Comparison of ENCODE assay signal across 1 cellular context in the genomic region with DNA sequence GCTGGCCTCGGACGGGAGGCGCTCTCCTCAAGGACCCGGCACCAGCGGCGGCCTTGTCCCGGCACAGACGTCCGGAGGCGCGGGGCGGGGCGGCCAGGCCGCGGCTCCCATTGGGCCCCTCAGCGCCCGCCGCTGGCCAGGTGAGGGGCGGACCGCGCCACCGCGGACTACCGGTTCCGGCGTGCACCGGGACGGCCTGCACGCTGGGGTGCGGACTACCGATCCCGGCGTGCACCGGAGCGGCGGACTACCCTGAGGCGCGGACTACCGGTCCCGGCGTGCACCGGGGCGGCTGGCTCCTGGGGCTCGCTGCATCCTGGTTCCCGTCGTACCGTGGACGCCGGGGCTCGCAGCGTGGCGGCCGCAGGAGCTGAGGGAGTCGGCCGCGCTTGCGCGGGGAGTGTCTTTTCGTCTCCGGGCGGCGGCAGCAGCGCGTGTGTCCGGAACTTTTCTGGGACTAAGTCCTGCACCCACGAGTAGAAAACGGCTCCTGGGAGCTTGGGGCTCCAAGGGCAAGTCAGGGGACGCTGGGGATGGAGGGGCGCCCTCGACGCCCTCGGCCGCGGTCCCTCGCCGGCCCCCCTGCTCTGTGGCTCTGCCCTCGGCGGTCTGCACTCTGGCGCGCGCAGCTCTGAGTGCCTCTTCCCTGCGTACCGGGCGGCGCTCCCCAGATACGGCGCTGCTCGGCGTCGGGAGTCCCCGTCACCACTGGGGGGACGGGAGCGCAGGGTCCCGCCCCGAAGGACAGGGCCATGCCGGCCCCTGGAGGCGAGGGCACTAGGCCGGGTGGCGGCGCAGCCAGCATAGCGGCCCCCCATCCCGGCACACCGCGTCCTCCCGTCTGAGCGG.
TF ChIP-seq lines count a peak whose summit lies in the region.

A gene (minus strand): TSS at position 86 of the 849 bp plus-strand sequence. CDS start 206 bp downstream, outside the sequence.

TF ChIP-seq in HepG2, 621 proteins besides CTCF, POLR2A, EP300 and RAD21 (continued from another document and continues in another):
- TF ChIP-seq, protein P1, sequence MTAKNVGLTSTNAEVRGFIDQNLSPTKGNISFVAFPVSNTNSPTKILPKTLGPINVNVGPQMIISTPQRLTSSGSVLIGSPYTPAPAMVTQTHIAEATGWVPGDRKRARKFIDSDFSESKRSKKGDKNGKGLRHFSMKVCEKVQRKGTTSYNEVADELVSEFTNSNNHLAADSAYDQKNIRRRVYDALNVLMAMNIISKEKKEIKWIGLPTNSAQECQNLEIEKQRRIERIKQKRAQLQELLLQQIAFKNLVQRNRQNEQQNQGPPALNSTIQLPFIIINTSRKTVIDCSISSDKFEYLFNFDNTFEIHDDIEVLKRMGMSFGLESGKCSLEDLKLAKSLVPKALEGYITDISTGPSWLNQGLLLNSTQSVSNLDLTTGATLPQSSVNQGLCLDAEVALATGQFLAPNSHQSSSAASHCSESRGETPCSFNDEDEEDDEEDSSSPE (CRISPR knock-in tag; IDR thresholded peaks at IDR 0.05): peak; percentile 79
- TF ChIP-seq ZNF577 (CRISPR knock-in tag; IDR thresholded peaks at IDR 0.05; ENCODE audit: borderline replicate concordance, low read depth) (no peak), FOXK1 (CRISPR knock-in tag; IDR thresholded peaks at IDR 0.05; ENCODE audit: borderline replicate concordance, low read depth) (peak; percentile 51; the same call in 1 of the 2 replicates), EED (CRISPR knock-in tag; IDR thresholded peaks at IDR 0.05) (no peak), SRY (CRISPR knock-in tag; IDR thresholded peaks at IDR 0.05) (peak; percentile 35), SP2 (CRISPR knock-in tag; IDR thresholded peaks at IDR 0.05) (no peak), MTF2 (CRISPR knock-in tag; IDR thresholded peaks at IDR 0.05; ENCODE audit: borderline replicate concordance) (peak; percentile 34; the same call in 1 of the 2 replicates), MATR3 (CRISPR knock-in tag; IDR thresholded peaks at IDR 0.05) (no peak), ZNF570 (CRISPR knock-in tag; IDR thresholded peaks at IDR 0.05; ENCODE audit: borderline replicate concordance) (no peak), TGIF2 (CRISPR knock-in tag; IDR thresholded peaks at IDR 0.05) (0 out of 2 replicates have a peak, but pooled peaks have one; percentile 49), ZNF496 (CRISPR knock-in tag; IDR thresholded peaks at IDR 0.05; ENCODE audit: insufficient replicate concordance) (no peak), KLF11 (CRISPR knock-in tag; IDR thresholded peaks at IDR 0.05) (no peak), ZNF775 (CRISPR knock-in tag; IDR thresholded peaks at IDR 0.05; ENCODE audit: borderline replicate concordance) (no peak), PCBP2 (optimal IDR thresholded peaks at IDR 0.05; ENCODE audit: low read depth, low read length, poor library complexity, severe bottlenecking) (no peak), FIP1L1 (IDR thresholded peaks at IDR 0.05; ENCODE audit: borderline replicate concordance, insufficient read depth, low read depth, low read length) (no peak), BRD4 (CRISPR knock-in tag; IDR thresholded peaks at IDR 0.05) (no peak; the same call in 1 of the 2 replicates), ZNF121 (CRISPR knock-in tag; IDR thresholded peaks at IDR 0.05) (no peak; the same call in 1 of the 2 replicates), ZNF883 (CRISPR knock-in tag; IDR thresholded peaks at IDR 0.05; ENCODE audit: not compliant biosample characterization) (peak; percentile 18), MIXL1 (CRISPR knock-in tag; IDR thresholded peaks at IDR 0.05) (no peak; the same call in 1 of the 2 replicates), MYC (CRISPR knock-in tag; IDR thresholded peaks at IDR 0.05; ENCODE audit: borderline replicate concordance) (peak; percentile 79; the same call in 1 of the 2 replicates), ZNF879 (CRISPR knock-in tag; IDR thresholded peaks at IDR 0.05) (no peak), KDM6A (CRISPR knock-in tag; IDR thresholded peaks at IDR 0.05; ENCODE audit: low read depth) (no peak), HNRNPUL1 (IDR thresholded peaks at IDR 0.05; ENCODE audit: low read depth, low read length) (no peak), YEATS4 (CRISPR knock-in tag; IDR thresholded peaks at IDR 0.05; ENCODE audit: borderline replicate concordance) (peak; percentile 75), SMAD3 (CRISPR knock-in tag; IDR thresholded peaks at IDR 0.05) (no peak), ATF7 (IDR thresholded peaks at IDR 0.05) (no peak), ATF7 (CRISPR knock-in tag; IDR thresholded peaks at IDR 0.05) (no peak), ZNF367 (CRISPR knock-in tag; IDR thresholded peaks at IDR 0.05; ENCODE audit: borderline replicate concordance) (no peak), CBFB (CRISPR knock-in tag; IDR thresholded peaks at IDR 0.05) (peak; percentile 85), ZMYM2 (CRISPR knock-in tag; IDR thresholded peaks at IDR 0.05) (0 out of 2 replicates have a peak, but pooled peaks have one; percentile 44), GTF2F1 (IDR thresholded peaks at IDR 0.05; ENCODE audit: low read length) (no peak), FOXK2 (IDR thresholded peaks at IDR 0.05) (no peak), TCF7 (IDR thresholded peaks at IDR 0.05; ENCODE audit: low read depth) (no peak), RFXAP (CRISPR knock-in tag; IDR thresholded peaks at IDR 0.05; ENCODE audit: borderline replicate concordance) (0 out of 2 replicates have a peak, but pooled peaks have one; percentile 20), ZNF558 (CRISPR knock-in tag; IDR thresholded peaks at IDR 0.05; ENCODE audit: borderline replicate concordance) (peak; percentile 75; the same call in 1 of the 2 replicates), ZNF572 (CRISPR knock-in tag; IDR thresholded peaks at IDR 0.05) (peak; percentile 87; the same call in 1 of the 2 replicates), SKI (IDR thresholded peaks at IDR 0.05; ENCODE audit: partially characterized antibody) (peak; percentile 45), NR3C1 (CRISPR knock-in tag; IDR thresholded peaks at IDR 0.05) (no peak), KDM5A (IDR thresholded peaks at IDR 0.05; ENCODE audit: borderline replicate concordance, low read length) (0 out of 2 replicates have a peak, but pooled peaks have one; percentile 47), NCOA2 (CRISPR knock-in tag; IDR thresholded peaks at IDR 0.05) (peak; percentile 30; the same call in 1 of the 2 replicates), REXO4 (CRISPR knock-in tag; IDR thresholded peaks at IDR 0.05; ENCODE audit: borderline replicate concordance) (no peak), REL (CRISPR knock-in tag; conservative IDR thresholded peaks at IDR 0.05) (no peak), XBP1 (CRISPR knock-in tag; IDR thresholded peaks at IDR 0.05) (peak; percentile 60; the same call in 1 of the 2 replicates)
- TF ChIP-seq, protein P2, sequence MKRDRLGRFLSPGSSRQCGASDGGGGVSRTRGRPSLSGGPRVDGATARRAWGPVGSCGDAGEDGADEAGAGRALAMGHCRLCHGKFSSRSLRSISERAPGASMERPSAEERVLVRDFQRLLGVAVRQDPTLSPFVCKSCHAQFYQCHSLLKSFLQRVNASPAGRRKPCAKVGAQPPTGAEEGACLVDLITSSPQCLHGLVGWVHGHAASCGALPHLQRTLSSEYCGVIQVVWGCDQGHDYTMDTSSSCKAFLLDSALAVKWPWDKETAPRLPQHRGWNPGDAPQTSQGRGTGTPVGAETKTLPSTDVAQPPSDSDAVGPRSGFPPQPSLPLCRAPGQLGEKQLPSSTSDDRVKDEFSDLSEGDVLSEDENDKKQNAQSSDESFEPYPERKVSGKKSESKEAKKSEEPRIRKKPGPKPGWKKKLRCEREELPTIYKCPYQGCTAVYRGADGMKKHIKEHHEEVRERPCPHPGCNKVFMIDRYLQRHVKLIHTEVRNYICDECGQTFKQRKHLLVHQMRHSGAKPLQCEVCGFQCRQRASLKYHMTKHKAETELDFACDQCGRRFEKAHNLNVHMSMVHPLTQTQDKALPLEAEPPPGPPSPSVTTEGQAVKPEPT (CRISPR knock-in tag; IDR thresholded peaks at IDR 0.05; ENCODE audit: low read depth): no peak
- TF ChIP-seq, protein P3, sequence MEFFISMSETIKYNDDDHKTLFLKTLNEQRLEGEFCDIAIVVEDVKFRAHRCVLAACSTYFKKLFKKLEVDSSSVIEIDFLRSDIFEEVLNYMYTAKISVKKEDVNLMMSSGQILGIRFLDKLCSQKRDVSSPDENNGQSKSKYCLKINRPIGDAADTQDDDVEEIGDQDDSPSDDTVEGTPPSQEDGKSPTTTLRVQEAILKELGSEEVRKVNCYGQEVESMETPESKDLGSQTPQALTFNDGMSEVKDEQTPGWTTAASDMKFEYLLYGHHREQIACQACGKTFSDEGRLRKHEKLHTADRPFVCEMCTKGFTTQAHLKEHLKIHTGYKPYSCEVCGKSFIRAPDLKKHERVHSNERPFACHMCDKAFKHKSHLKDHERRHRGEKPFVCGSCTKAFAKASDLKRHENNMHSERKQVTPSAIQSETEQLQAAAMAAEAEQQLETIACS (CRISPR knock-in tag; IDR thresholded peaks at IDR 0.05): peak; percentile 66; the same call in 1 of the 2 replicates
- TF ChIP-seq, protein P4, sequence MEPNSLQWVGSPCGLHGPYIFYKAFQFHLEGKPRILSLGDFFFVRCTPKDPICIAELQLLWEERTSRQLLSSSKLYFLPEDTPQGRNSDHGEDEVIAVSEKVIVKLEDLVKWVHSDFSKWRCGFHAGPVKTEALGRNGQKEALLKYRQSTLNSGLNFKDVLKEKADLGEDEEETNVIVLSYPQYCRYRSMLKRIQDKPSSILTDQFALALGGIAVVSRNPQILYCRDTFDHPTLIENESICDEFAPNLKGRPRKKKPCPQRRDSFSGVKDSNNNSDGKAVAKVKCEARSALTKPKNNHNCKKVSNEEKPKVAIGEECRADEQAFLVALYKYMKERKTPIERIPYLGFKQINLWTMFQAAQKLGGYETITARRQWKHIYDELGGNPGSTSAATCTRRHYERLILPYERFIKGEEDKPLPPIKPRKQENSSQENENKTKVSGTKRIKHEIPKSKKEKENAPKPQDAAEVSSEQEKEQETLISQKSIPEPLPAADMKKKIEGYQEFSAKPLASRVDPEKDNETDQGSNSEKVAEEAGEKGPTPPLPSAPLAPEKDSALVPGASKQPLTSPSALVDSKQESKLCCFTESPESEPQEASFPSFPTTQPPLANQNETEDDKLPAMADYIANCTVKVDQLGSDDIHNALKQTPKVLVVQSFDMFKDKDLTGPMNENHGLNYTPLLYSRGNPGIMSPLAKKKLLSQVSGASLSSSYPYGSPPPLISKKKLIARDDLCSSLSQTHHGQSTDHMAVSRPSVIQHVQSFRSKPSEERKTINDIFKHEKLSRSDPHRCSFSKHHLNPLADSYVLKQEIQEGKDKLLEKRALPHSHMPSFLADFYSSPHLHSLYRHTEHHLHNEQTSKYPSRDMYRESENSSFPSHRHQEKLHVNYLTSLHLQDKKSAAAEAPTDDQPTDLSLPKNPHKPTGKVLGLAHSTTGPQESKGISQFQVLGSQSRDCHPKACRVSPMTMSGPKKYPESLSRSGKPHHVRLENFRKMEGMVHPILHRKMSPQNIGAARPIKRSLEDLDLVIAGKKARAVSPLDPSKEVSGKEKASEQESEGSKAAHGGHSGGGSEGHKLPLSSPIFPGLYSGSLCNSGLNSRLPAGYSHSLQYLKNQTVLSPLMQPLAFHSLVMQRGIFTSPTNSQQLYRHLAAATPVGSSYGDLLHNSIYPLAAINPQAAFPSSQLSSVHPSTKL (CRISPR knock-in tag; IDR thresholded peaks at IDR 0.05): peak; percentile 51; the same call in 1 of the 2 replicates
- TF ChIP-seq, protein P5, sequence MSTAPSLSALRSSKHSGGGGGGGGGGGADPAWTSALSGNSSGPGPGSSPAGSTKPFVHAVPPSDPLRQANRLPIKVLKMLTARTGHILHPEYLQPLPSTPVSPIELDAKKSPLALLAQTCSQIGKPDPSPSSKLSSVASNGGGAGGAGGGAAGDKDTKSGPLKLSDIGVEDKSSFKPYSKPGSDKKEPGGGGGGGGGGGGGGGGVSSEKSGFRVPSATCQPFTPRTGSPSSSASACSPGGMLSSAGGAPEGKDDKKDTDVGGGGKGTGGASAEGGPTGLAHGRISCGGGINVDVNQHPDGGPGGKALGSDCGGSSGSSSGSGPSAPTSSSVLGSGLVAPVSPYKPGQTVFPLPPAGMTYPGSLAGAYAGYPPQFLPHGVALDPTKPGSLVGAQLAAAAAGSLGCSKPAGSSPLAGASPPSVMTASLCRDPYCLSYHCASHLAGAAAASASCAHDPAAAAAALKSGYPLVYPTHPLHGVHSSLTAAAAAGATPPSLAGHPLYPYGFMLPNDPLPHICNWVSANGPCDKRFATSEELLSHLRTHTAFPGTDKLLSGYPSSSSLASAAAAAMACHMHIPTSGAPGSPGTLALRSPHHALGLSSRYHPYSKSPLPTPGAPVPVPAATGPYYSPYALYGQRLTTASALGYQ (CRISPR knock-in tag; IDR thresholded peaks at IDR 0.05): 0 out of 2 replicates have a peak, but pooled peaks have one; percentile 21
- TF ChIP-seq, protein P6, sequence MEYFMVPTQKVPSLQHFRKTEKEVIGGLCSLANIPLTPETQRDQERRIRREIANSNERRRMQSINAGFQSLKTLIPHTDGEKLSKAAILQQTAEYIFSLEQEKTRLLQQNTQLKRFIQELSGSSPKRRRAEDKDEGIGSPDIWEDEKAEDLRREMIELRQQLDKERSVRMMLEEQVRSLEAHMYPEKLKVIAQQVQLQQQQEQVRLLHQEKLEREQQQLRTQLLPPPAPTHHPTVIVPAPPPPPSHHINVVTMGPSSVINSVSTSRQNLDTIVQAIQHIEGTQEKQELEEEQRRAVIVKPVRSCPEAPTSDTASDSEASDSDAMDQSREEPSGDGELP (IDR thresholded peaks at IDR 0.05; ENCODE audit: borderline replicate concordance, low read depth): peak; percentile 60; the same call in 1 of the 2 replicates
- TF ChIP-seq, protein P7, sequence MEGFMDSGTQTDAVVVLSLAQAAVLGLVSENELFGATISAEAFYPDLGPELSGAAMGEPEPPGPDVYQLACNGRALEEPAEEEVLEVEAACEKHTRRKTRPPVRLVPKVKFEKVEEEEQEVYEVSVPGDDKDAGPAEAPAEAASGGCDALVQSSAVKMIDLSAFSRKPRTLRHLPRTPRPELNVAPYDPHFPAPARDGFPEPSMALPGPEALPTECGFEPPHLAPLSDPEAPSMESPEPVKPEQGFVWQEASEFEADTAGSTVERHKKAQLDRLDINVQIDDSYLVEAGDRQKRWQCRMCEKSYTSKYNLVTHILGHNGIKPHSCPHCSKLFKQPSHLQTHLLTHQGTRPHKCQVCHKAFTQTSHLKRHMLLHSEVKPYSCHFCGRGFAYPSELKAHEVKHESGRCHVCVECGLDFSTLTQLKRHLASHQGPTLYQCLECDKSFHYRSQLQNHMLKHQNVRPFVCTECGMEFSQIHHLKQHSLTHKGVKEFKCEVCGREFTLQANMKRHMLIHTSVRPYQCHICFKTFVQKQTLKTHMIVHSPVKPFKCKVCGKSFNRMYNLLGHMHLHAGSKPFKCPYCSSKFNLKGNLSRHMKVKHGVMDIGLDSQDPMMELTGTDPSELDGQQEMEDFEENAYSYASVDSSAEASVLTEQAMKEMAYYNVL (CRISPR knock-in tag; IDR thresholded peaks at IDR 0.05; ENCODE audit: borderline replicate concordance): no peak; the same call in 1 of the 2 replicates
- TF ChIP-seq, protein P8, sequence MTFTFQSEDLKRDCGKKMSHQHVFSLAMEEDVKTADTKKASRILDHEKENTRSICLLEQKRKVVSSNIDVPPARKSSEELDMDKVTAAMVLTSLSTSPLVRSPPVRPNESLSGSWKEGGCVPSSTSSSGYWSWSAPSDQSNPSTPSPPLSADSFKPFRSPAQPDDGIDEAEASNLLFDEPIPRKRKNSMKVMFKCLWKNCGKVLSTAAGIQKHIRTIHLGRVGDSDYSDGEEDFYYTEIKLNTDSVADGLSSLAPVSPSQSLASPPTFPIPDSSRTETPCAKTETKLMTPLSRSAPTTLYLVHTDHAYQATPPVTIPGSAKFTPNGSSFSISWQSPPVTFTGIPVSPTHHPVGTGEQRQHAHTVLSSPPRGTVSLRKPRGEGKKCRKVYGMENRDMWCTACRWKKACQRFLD (CRISPR knock-in tag; IDR thresholded peaks at IDR 0.05; ENCODE audit: borderline replicate concordance): peak; percentile 84; the same call in 1 of the 2 replicates
